In the genomic region with DNA sequence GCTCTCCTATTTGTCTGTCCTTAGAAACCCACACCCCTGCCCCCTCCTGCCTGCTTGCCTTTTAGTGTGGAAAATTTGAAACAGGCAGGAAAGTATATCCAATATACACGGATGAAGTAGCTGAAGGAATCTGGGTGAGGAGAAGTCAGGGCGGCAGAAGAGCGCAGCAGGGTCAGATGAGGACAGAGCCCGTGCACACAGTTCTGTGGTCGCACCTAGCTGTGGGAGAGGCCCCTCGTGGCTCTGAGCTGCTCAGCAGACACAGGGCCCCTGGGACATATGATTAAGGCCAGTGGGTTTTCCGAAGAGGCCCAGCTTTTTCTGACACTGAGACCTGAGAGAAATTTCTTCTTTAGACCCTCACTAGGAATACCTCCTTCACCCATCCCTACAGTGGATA, we compare ENCODE assay signal across 18 cellular contexts.
DNase-seq lines count a peak whose midpoint lies in the region; ATAC-seq and TF ChIP-seq lines count a peak whose summit lies in the region.
"Had no signal": no experiment of that assay in that cellular context is flagged by ENCODE, and none has a peak within 500 bp of the region (broad histone marks: within the 10 kb centered on the region; RNA-seq: fewer than 3 reads in every experiment).

No MANE protein-coding gene starts in this region.

- no peaks in the 10 kb centered on the region for H3K36me3 Mint-ChIP-seq in activated CD8-positive, alpha-beta memory T cell treated with anti-CD3 and anti-CD28 coated beads, Interleukin-2, amount 10 ng/mL, durations not matched to agents 7 days and 5 days

- H4K20me1 ChIP-seq in SK-N-SH (ENCODE audit: insufficient read depth) = no peaks in the 10 kb centered on the region

- no peak overlapping the region for H3K27ac ChIP-seq in SK-N-SH (ENCODE audit: low read depth in 2 of 2, low read length in 1 of 2)
- H3K27ac ChIP-seq: 22Rv1, PC-9, RWPE1 had no signal

- H3K27me3 ChIP-seq in SK-N-SH (ENCODE audit: insufficient read depth) = no peaks in the 10 kb centered on the region

- H3K79me2 ChIP-seq in SK-N-SH (ENCODE audit: insufficient read depth) = no peaks in the 10 kb centered on the region

- no peaks in the 10 kb centered on the region for H3K9me3 Mint-ChIP-seq in activated CD8-positive, alpha-beta memory T cell treated with anti-CD3 and anti-CD28 coated beads, Interleukin-2, amount 10 ng/mL, durations not matched to agents 7 days and 5 days (ENCODE audit: low read depth)
- H3K9me3 Mint-ChIP-seq: IgD-negative memory B cell had no signal

- in situ Hi-C loops in astrocyte of the cerebellum (cut with HindIII; ENCODE audit: low sequenced_read_pairs) = no loop called here

- no peak overlapping the region for H3K9ac ChIP-seq in SK-N-SH

- peaks cover 0 to 7% of the 10 kb centered on the region in 2 experiments; a peak in 1 of 4 replicates for H3K4me1 ChIP-seq in SK-N-SH (ENCODE audit: control insufficient read depth in 1 of 2, insufficient read depth in 2 of 2, low read depth in 1 of 2, low read length in 1 of 2)
- H3K4me1 ChIP-seq: HAP-1 had no signal

- no peak for TF ChIP-seq EP300 in SK-N-SH (IDR thresholded peaks at IDR 0.05; ENCODE audit: borderline replicate concordance in 1 of 2, low read depth in 1 of 2, low read length in 1 of 2)

- H3K4me1 Mint-ChIP-seq in activated CD8-positive, alpha-beta memory T cell treated with anti-CD3 and anti-CD28 coated beads, Interleukin-2, amount 10 ng/mL, durations not matched to agents 7 days and 5 days = no peaks in the 10 kb centered on the region
- H3K4me1 Mint-ChIP-seq: IgD-negative memory B cell had no signal

- TF ChIP-seq CTCF in SK-N-SH (IDR thresholded peaks at IDR 0.05) (no peak), astrocyte of the cerebellum (IDR thresholded peaks at IDR 0.05; ENCODE audit: low read depth, low read length, missing control alignments) (no peak)

- H3K4me3 Mint-ChIP-seq in activated CD8-positive, alpha-beta memory T cell treated with anti-CD3 and anti-CD28 coated beads, Interleukin-2, amount 10 ng/mL, durations not matched to agents 7 days and 5 days = no peak overlapping the region
- H3K4me3 Mint-ChIP-seq: IgD-negative memory B cell had no signal

- no peaks in the 10 kb centered on the region for H3K9me2 ChIP-seq in SK-N-SH

- DNase-seq in SK-N-SH = peak; percentile 22
- peak; percentile 24 for DNase-seq in astrocyte of the cerebellum (ENCODE audit: low read depth)
- DNase-seq in islet precursor cell = peak; percentile 32
- peak; percentile 45 for DNase-seq in retina
- DNase-seq in NCI-H1105 (lab: John Stamatoyannopoulos, UW) = no peak
- DNase-seq in HK-2 (ENCODE audit: unreplicated experiment) = no peak
- no peak for DNase-seq in activated CD8-positive, alpha-beta memory T cell treated with anti-CD3 and anti-CD28 coated beads, Interleukin-2, amount 10 ng/mL, durations not matched to agents 7 days and 5 days
- DNase-seq: DMS 273 treated with DMSO at 0.1 percent for 48 hours, NCI-H1694 treated with DMSO at 0.1 percent for 48 hours, NCI-H2107, NCI-H226, NCI-H526, PC-9 had no signal

- CTCF ChIA-PET in SK-N-SH (lab: Yijun Ruan, JAX) = interaction anchor here (1.2 to 1.5 kb wide), 2 partner anchors 13 to 24 kb away, joined by 4 to 6 read pairs; no protein-coding TSS in a partner anchor
- CTCF ChIA-PET in activated CD8-positive, alpha-beta memory T cell treated with anti-CD3 and anti-CD28 coated beads, Interleukin-2, amount 10 ng/mL, durations not matched to agents 7 days and 5 days (lab: Charles Lee) = no interaction called here

- H3K4me3 ChIP-seq in SK-N-SH (ENCODE audit: low read depth in 2 of 2, low read length in 1 of 2) = no peak overlapping the region
- no peak overlapping the region for H3K4me3 ChIP-seq in astrocyte of the cerebellum (ENCODE audit: low read depth, low read length)
- H3K4me3 ChIP-seq: HAP-1, PC-9 had no signal

- POLR2A ChIA-PET in SK-N-SH (lab: Yijun Ruan, JAX) = no interaction called here

- no peak for ATAC-seq in SK-N-SH treated with all-trans-retinoic acid at 6 μM for 48 hours
- no peak for ATAC-seq in activated CD8-positive, alpha-beta memory T cell treated with anti-CD3 and anti-CD28 coated beads, Interleukin-2, amount 10 ng/mL, durations not matched to agents 7 days and 5 days

- H3K4me2 ChIP-seq in SK-N-SH = no peak overlapping the region
- H3K4me2 ChIP-seq: PC-9 had no signal

- peaks cover 0 to 26% of the 10 kb centered on the region in 2 experiments for H3K36me3 ChIP-seq in SK-N-SH (replicated peaks in 1 of 2; ENCODE audit: control insufficient read depth in 1 of 2, insufficient read depth in 2 of 2, low read length in 1 of 2)
- H3K36me3 ChIP-seq: HAP-1 had no signal

- H3K9me3 ChIP-seq in SK-N-SH = no peaks in the 10 kb centered on the region
- H3K9me3 ChIP-seq: HAP-1 had no signal

- no peaks in the 10 kb centered on the region for H3F3A ChIP-seq in SK-N-SH (replicated peaks; ENCODE audit: insufficient read depth)

- no peak overlapping the region for H3K27ac Mint-ChIP-seq in activated CD8-positive, alpha-beta memory T cell treated with anti-CD3 and anti-CD28 coated beads, Interleukin-2, amount 10 ng/mL, durations not matched to agents 7 days and 5 days
- H3K27ac Mint-ChIP-seq: IgD-negative memory B cell had no signal

- 95% methylated on average over 7 of the region's 7 CpGs for WGBS in SK-N-SH (ENCODE audit: low lambda C conversion rate)

- H3K27me3 Mint-ChIP-seq in activated CD8-positive, alpha-beta memory T cell treated with anti-CD3 and anti-CD28 coated beads, Interleukin-2, amount 10 ng/mL, durations not matched to agents 7 days and 5 days = no peaks in the 10 kb centered on the region
- H3K27me3 Mint-ChIP-seq: IgD-negative memory B cell had no signal

- TF ChIP-seq RAD21 in SK-N-SH (IDR thresholded peaks at IDR 0.05; ENCODE audit: low read length) = no peak

- no peak overlapping the region for H2AFZ ChIP-seq in SK-N-SH (ENCODE audit: low read depth)
- H2AFZ ChIP-seq: PC-9 had no signal

TF ChIP-seq in SK-N-SH, 30 proteins besides CTCF, POLR2A, EP300 and RAD21:
- TF ChIP-seq EZH2phosphoT487 (IDR thresholded peaks at IDR 0.05; ENCODE audit: borderline replicate concordance, low read depth) (no peak), POLR2AphosphoS5 (IDR thresholded peaks at IDR 0.05; ENCODE audit: low read depth, low read length) (no peak), JUND (IDR thresholded peaks at IDR 0.05) (no peak), MXI1 (IDR thresholded peaks at IDR 0.05; ENCODE audit: low read depth, low read length) (no peak), TAF1 (IDR thresholded peaks at IDR 0.05; ENCODE audit: borderline replicate concordance, low read depth, low read length) (no peak)
- TF ChIP-seq, protein P1, sequence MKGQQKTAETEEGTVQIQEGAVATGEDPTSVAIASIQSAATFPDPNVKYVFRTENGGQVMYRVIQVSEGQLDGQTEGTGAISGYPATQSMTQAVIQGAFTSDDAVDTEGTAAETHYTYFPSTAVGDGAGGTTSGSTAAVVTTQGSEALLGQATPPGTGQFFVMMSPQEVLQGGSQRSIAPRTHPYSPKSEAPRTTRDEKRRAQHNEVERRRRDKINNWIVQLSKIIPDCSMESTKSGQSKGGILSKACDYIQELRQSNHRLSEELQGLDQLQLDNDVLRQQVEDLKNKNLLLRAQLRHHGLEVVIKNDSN (IDR thresholded peaks at IDR 0.05; ENCODE audit: borderline replicate concordance, low read depth) = no peak
- TF ChIP-seq, protein P2, sequence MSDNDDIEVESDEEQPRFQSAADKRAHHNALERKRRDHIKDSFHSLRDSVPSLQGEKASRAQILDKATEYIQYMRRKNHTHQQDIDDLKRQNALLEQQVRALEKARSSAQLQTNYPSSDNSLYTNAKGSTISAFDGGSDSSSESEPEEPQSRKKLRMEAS (IDR thresholded peaks at IDR 0.05; ENCODE audit: low read depth) = no peak

TF ChIP-seq in SK-N-SH treated with all-trans-retinoic acid at 6 μM for 48 hours, 23 proteins besides CTCF, POLR2A, EP300 and RAD21 (continues in another document):
- TF ChIP-seq ZFP30 (CRISPR knock-in tag; IDR thresholded peaks at IDR 0.05) = no peak
- TF ChIP-seq, protein P3, sequence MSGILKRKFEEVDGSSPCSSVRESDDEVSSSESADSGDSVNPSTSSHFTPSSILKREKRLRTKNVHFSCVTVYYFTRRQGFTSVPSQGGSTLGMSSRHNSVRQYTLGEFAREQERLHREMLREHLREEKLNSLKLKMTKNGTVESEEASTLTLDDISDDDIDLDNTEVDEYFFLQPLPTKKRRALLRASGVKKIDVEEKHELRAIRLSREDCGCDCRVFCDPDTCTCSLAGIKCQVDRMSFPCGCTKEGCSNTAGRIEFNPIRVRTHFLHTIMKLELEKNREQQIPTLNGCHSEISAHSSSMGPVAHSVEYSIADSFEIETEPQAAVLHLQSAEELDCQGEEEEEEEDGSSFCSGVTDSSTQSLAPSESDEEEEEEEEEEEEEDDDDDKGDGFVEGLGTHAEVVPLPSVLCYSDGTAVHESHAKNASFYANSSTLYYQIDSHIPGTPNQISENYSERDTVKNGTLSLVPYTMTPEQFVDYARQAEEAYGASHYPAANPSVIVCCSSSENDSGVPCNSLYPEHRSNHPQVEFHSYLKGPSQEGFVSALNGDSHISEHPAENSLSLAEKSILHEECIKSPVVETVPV (CRISPR knock-in tag; IDR thresholded peaks at IDR 0.05) = no peak
- no peak for TF ChIP-seq ARNTL (CRISPR knock-in tag; IDR thresholded peaks at IDR 0.05; ENCODE audit: borderline replicate concordance, low read depth)
- TF ChIP-seq ZFP3 (CRISPR knock-in tag; IDR thresholded peaks at IDR 0.05) = no peak
- TF ChIP-seq ZC3H10 (CRISPR knock-in tag; IDR thresholded peaks at IDR 0.05) = no peak
- TF ChIP-seq, protein P4, sequence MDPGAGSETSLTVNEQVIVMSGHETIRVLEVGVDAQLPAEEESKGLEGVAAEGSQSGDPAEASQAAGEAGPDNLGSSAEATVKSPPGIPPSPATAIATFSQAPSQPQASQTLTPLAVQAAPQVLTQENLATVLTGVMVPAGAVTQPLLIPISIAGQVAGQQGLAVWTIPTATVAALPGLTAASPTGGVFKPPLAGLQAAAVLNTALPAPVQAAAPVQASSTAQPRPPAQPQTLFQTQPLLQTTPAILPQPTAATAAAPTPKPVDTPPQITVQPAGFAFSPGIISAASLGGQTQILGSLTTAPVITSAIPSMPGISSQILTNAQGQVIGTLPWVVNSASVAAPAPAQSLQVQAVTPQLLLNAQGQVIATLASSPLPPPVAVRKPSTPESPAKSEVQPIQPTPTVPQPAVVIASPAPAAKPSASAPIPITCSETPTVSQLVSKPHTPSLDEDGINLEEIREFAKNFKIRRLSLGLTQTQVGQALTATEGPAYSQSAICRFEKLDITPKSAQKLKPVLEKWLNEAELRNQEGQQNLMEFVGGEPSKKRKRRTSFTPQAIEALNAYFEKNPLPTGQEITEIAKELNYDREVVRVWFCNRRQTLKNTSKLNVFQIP (CRISPR knock-in tag; IDR thresholded peaks at IDR 0.05; ENCODE audit: borderline replicate concordance, low read depth) = no peak
- TF ChIP-seq RARB (CRISPR knock-in tag; IDR thresholded peaks at IDR 0.05) = no peak

Comparison
In these comparisons a context has a peak if more than half of its experiments do, and no peak if none do; other contexts are left out.
1. DNase-seq: peak in SK-N-SH (single experiment), astrocyte of the cerebellum (single experiment), islet precursor cell (single experiment) and retina (single experiment); none in NCI-H1105 (single experiment), HK-2 (single experiment) and activated CD8-positive, alpha-beta memory T cell treated with anti-CD3 and anti-CD28 coated beads, Interleukin-2, amount 10 ng/mL, durations not matched to agents 7 days and 5 days (single experiment).